In the genomic region with DNA sequence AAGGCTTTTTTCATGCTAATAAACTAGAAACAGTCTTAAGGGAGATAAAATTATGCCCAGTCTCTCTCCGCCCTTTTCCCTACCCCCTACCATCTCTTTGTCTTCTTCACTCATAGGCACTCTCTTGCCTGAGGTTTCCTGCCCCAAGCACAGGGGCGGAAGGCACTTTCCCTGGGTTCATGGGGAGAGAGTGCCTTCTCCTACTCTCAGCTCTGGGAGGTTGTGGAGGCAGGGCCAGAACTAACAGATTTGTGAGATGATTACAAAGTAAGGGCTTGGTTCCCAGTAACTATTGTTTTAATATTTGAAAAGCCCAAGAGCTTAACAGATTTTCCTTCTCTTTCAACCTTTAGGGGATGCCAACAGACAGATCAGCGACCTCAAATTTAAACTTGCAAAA, we compare ENCODE assay signal across 14 cellular contexts.
"Had no signal": no experiment of that assay in that cellular context is flagged by ENCODE, and none has a peak within 500 bp of the region (broad histone marks: within the 10 kb centered on the region; RNA-seq: fewer than 3 reads in every experiment).

No MANE protein-coding gene starts in this region.

- H3K27ac Mint-ChIP-seq: nephron had no signal

- H3K4me1 Mint-ChIP-seq: nephron had no signal

- H3K27ac ChIP-seq: body of pancreas, heart right ventricle, RWPE1, SJSA1, transverse colon had no signal

- H3K4me3 Mint-ChIP-seq: activated T-cell treated with anti-CD3 and anti-CD28 coated beads, Interleukin-2, amount 50 U/mL, for 4 hours; nephron had no signal

- H3K9me3 ChIP-seq: body of pancreas, heart right ventricle, mucosa of descending colon, SJSA1, transverse colon had no signal

- H3K9me3 Mint-ChIP-seq: activated T-cell treated with anti-CD3 and anti-CD28 coated beads, Interleukin-2, amount 50 U/mL, for 4 hours; nephron had no signal

- H3K4me3 ChIP-seq: body of pancreas, heart right ventricle, mucosa of descending colon, SJSA1, transverse colon had no signal

- DNase-seq: activated CD4-positive, alpha-beta T cell treated with anti-CD3 and anti-CD28 coated beads, Interleukin-2, amount 50 U/mL, for 4 hours; activated T-cell treated with anti-CD3 and anti-CD28 coated beads, Interleukin-2, amount 50 U/mL, for 4 hours; body of pancreas; cerebellar nuclear complex; heart right ventricle; mammary epithelial cell; mucosa of descending colon; occipital lobe; stimulated activated CD4-positive, alpha-beta T cell treated with anti-CD3 and anti-CD28 coated beads, Interleukin-4, amount 100 ng/mL, for 4 hours; T1000; transverse colon had no signal
